Comparison of ENCODE assay signal across 10 cellular contexts in the genomic region with DNA sequence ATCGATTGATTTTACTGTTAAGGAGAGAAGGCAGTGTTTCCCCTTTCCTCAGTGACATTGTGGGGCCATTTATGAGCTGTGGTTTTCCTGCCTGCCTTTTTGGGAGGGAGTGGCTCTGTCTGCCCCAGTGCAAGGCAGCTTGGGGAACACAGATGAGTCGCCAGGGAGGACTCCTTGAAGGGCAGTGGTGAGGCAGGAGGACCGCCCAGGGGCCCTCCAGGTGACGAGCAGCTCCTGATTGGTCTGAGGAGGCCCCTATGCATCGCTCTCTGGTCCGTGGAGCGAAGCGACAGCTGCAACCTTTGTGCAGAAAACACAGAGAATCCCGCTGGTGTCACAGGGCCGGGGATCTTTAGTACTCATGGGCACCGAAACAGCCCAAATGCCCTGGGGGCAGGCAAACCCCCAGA.
A peak's percentile ranks its signal among the peaks of the same experiment; 100 is the strongest.
DNase-seq lines count a peak whose midpoint lies in the region; ATAC-seq, FAIRE-seq and TF ChIP-seq lines count a peak whose summit lies in the region.
"Had no signal": no experiment of that assay in that cellular context is flagged by ENCODE, and none has a peak within 500 bp of the region (broad histone marks: within the 10 kb centered on the region; RNA-seq: fewer than 3 reads in every experiment).

No MANE protein-coding gene starts in this region.

- no peaks in the 10 kb centered on the region for H3K9me2 ChIP-seq in OCI-LY7 (ENCODE audit: insufficient read depth, low read length)

- DNase-seq in GM12891 (ENCODE audit: insufficient read length, low spot score) (no peak), OCI-LY7 (ENCODE audit: low spot score) (peak; percentile 62), activated gamma-delta T cell treated with Interleukin-2 at 50 U/mL for 16 hours (no peak), NCI-H1436 treated with DMSO at 0.1 percent for 48 hours (lab: John Stamatoyannopoulos, UW) (no peak), GM19238 (ENCODE audit: insufficient read length, low spot score) (no peak)
- no peak for DNase-seq in naive thymus-derived CD4-positive, alpha-beta T cell
- DNase-seq: psoas muscle had no signal

- peak overlapping the region; percentile 31; the same call in 1 of the 2 replicates for H2AFZ ChIP-seq in OCI-LY7 (ENCODE audit: low read length)

- H3K4me2 ChIP-seq in OCI-LY7 (ENCODE audit: low read length) = peak overlapping the region; percentile 51

- no peak overlapping the region for H3K4me3 ChIP-seq in OCI-LY7 (ENCODE audit: low read depth, low read length, poor library complexity, severe bottlenecking)
- peak overlapping the region; percentile 10 for H3K4me3 ChIP-seq in naive thymus-derived CD4-positive, alpha-beta T cell (ENCODE audit: low read length)
- H3K4me3 ChIP-seq: psoas muscle had no signal

- H3K9me3 ChIP-seq in OCI-LY7 (ENCODE audit: low read length) = no peaks in the 10 kb centered on the region
- H3K9me3 ChIP-seq in naive thymus-derived CD4-positive, alpha-beta T cell (ENCODE audit: control insufficient read depth in 2 of 3, low read length in 3 of 3) = no peaks in the 10 kb centered on the region
- H3K9me3 ChIP-seq: psoas muscle had no signal

- CTCF ChIA-PET in OCI-LY7 (lab: Charles Lee; ENCODE audit: unreplicated experiment) = interaction anchor here (0.7 to 1.2 kb wide), 4 partner anchors 10 to 799 kb away, joined by 3 to 5 read pairs (median 3); no protein-coding TSS in a partner anchor
- CTCF ChIA-PET in naive thymus-derived CD4-positive, alpha-beta T cell (lab: Charles Lee) = interaction anchor here (1.5 kb wide), 2 partner anchors 13 to 51 kb away, joined by 6 to 10 read pairs; no protein-coding TSS in a partner anchor

- H3K27me3 Mint-ChIP-seq in naive thymus-derived CD4-positive, alpha-beta T cell = peaks cover 0 to 8% (median 2%) of the 10 kb centered on the region in 5 donors

- H3K36me3 ChIP-seq in OCI-LY7 (ENCODE audit: insufficient read depth, low read length) = no peaks in the 10 kb centered on the region
- H3K36me3 ChIP-seq in naive thymus-derived CD4-positive, alpha-beta T cell (ENCODE audit: control insufficient read depth in 2 of 3, insufficient read depth in 3 of 3, low read length in 3 of 3) = no peaks in the 10 kb centered on the region

- intact Hi-C loops in OCI-LY7 (cut with micrococcal nuclease; ENCODE audit: unreplicated experiment) = loop anchor here (2.0 to 10.0 kb wide), 2 partner anchors 52 to 342 kb away; no protein-coding TSS in a partner anchor
- intact Hi-C loops in naive thymus-derived CD4-positive, alpha-beta T cell (cut with micrococcal nuclease) = loop anchor here (5.0 kb wide), 2 partner anchors 441 to 446 kb away; partner anchors contain the start of gene ARID1B (in 1 of the 2)

- no peak overlapping the region for H3K27ac ChIP-seq in OCI-LY7 (ENCODE audit: low read depth, low read length, poor library complexity, severe bottlenecking)
- no peak overlapping the region for H3K27ac ChIP-seq in naive thymus-derived CD4-positive, alpha-beta T cell (ENCODE audit: low read depth, low read length)
- H3K27ac ChIP-seq: psoas muscle had no signal

- no peaks in the 10 kb centered on the region for H4K20me1 ChIP-seq in OCI-LY7 (ENCODE audit: insufficient read depth, low read length)

- peak; percentile 90 for FAIRE-seq in GM12891 (lab: Jason Lieb, UNC)
- FAIRE-seq: H1, islet of Langerhans had no signal

- H3K27me3 ChIP-seq in naive thymus-derived CD4-positive, alpha-beta T cell (ENCODE audit: control insufficient read depth in 2 of 2, insufficient read depth in 2 of 2, low read length in 2 of 2) = no peaks in the 10 kb centered on the region

- peak overlapping the region in 7 of 9 donors; percentile 5 to 95 (median 71) for H3K27ac Mint-ChIP-seq in naive thymus-derived CD4-positive, alpha-beta T cell

- H3K4me3 Mint-ChIP-seq in naive thymus-derived CD4-positive, alpha-beta T cell = peak overlapping the region; percentile 52 to 82 (median 70)

- peaks cover 48 to 73% (median 56%) of the 10 kb centered on the region in 7 donors for H3K4me1 Mint-ChIP-seq in naive thymus-derived CD4-positive, alpha-beta T cell

- no TSS peak for BruUV-seq in OCI-LY7 (replicated peaks; lab: Mats Ljungman, UMichigan)

- H3K36me3 Mint-ChIP-seq in naive thymus-derived CD4-positive, alpha-beta T cell = no peaks in the 10 kb centered on the region

- H3K9me3 Mint-ChIP-seq in naive thymus-derived CD4-positive, alpha-beta T cell = peaks cover 0 to 1% (median 0%) of the 10 kb centered on the region in 11 donors

- peaks cover 25% of the 10 kb centered on the region for H3K4me1 ChIP-seq in OCI-LY7 (ENCODE audit: insufficient read depth, low read length, poor library complexity, severe bottlenecking)
- peaks cover 14 to 44% of the 10 kb centered on the region in 2 donors for H3K4me1 ChIP-seq in naive thymus-derived CD4-positive, alpha-beta T cell (ENCODE audit: control insufficient read depth in 2 of 2, insufficient read depth in 2 of 2, low read length in 2 of 2)

- TF ChIP-seq POLR2A in GM12891 (IDR thresholded peaks at IDR 0.05; ENCODE audit: low read depth, low read length) = no peak

- POLR2A ChIA-PET in OCI-LY7 (lab: Charles Lee) = interaction anchor here (0.7 to 1.6 kb wide), 4 partner anchors 10 to 684 kb away, joined by 3 to 7 read pairs (median 4); no protein-coding TSS in a partner anchor
- POLR2A ChIA-PET in naive thymus-derived CD4-positive, alpha-beta T cell (lab: Charles Lee) = interaction anchor here (0.9 to 4.2 kb wide), 3 partner anchors 10 to 52 kb away, joined by 3 to 18 read pairs (median 4); no protein-coding TSS in a partner anchor

- no peaks in the 10 kb centered on the region for H3K79me2 ChIP-seq in OCI-LY7 (ENCODE audit: insufficient read depth, low read depth, low read length)

- peak; percentile 39 for ATAC-seq in GM21786 (IDR thresholded peaks at IDR 0.05; ENCODE audit: unreplicated experiment)
- no peak for ATAC-seq in naive thymus-derived CD4-positive, alpha-beta T cell
- ATAC-seq: psoas muscle had no signal

- no peak for TF ChIP-seq CTCF in OCI-LY7 (conservative IDR thresholded peaks at IDR 0.05; ENCODE audit: low read length)

TF ChIP-seq in GM12891, 5 proteins besides CTCF, POLR2A, EP300 and RAD21:
- no peak for TF ChIP-seq POLR2AphosphoS5 (IDR thresholded peaks at IDR 0.05; ENCODE audit: low read depth, low read length)
- TF ChIP-seq TAF1 (IDR thresholded peaks at IDR 0.05; ENCODE audit: low read depth, low read length) = no peak
- no peak for TF ChIP-seq PAX5 (IDR thresholded peaks at IDR 0.05; ENCODE audit: insufficient read depth, low read length, severe bottlenecking)
